ENCODE assay signal across 29 cellular contexts in the genomic region with DNA sequence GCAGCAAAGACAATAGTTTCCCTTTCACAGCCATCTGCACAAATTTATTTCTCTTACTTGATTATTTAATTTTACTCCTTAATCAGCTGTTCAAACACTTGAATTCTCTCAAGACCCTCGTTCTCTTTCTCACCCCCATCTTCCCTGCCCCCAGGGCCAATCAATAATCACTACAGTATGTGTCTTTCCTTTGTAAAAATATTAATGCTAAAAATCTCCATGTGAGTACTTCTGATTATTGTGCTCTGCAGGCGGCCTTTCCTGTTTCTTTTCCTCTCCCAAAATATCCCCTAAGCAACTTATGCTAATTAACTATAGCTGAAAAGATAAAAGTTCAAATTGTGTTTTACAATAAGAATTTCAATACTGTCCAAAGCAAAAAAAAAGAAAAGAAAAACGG.
DNase-seq lines count a peak whose midpoint lies in the region; ATAC-seq and TF ChIP-seq lines count a peak whose summit lies in the region.
"Had no signal": no experiment of that assay in that cellular context is flagged by ENCODE, and none has a peak within 500 bp of the region (broad histone marks: within the 10 kb centered on the region; RNA-seq: fewer than 3 reads in every experiment).

No MANE protein-coding gene starts in this region.

- H3K9me3 Mint-ChIP-seq in GM23338, result peaks cover 6% of the 10 kb centered on the region; the same call in 2 of the 3 replicates

- H2AK5ac ChIP-seq in neuronal stem cell (ENCODE audit: low read depth, low read length), result no peak overlapping the region

- H3K9me2 ChIP-seq in GM23338 (ENCODE audit: insufficient read depth), result no peaks in the 10 kb centered on the region

- peak overlapping the region; percentile 10; the same call in 1 of the 2 replicates for H3K27ac Mint-ChIP-seq in GM23338
- H3K27ac Mint-ChIP-seq: activated naive CD4-positive, alpha-beta T cell treated with anti-CD3 and anti-CD28 coated beads, Interleukin-2, amount 50 U/mL, for 72 hours; stimulated activated naive CD8-positive, alpha-beta T cell treated with anti-CD3 and anti-CD28 coated beads, Interleukin-15, amount 100 ng/mL, for 72 hours had no signal

- no peak overlapping the region for H2BK5ac ChIP-seq in neuronal stem cell (ENCODE audit: low read length)

- H3K9ac ChIP-seq in SK-N-MC (ENCODE audit: insufficient read length), result no peak overlapping the region
- H3K9ac ChIP-seq in smooth muscle cell (ENCODE audit: low read depth), result no peak overlapping the region
- no peak overlapping the region for H3K9ac ChIP-seq in neuronal stem cell (ENCODE audit: low read depth, low read length, poor library complexity)

- 0 out of 2 replicates have a peak overlapping the region, but pooled peaks have one; percentile 20 for H3K4me3 ChIP-seq in GM23338
- H3K4me3 ChIP-seq in SK-N-MC, result peak overlapping the region; percentile 3
- no peak overlapping the region for H3K4me3 ChIP-seq in smooth muscle cell
- H3K4me3 ChIP-seq in neuronal stem cell (ENCODE audit: low read length in 2 of 2), result no peak overlapping the region
- H3K4me3 ChIP-seq: esophagus squamous epithelium, prostate gland, thoracic aorta, uterus had no signal

- no peak for ATAC-seq in GM23338
- ATAC-seq in HG03280 (IDR thresholded peaks at IDR 0.05; ENCODE audit: unreplicated experiment), result no peak
- ATAC-seq: activated naive CD4-positive, alpha-beta T cell treated with anti-CD3 and anti-CD28 coated beads, Interleukin-2, amount 50 U/mL, for 72 hours; stimulated activated naive CD8-positive, alpha-beta T cell treated with anti-CD3 and anti-CD28 coated beads, Interleukin-15, amount 100 ng/mL, for 72 hours had no signal

- TF ChIP-seq CTCF in GM23338 (conservative IDR thresholded peaks at IDR 0.05; ENCODE audit: low read depth in 2 of 2), result no peak
- TF ChIP-seq CTCF in smooth muscle cell (IDR thresholded peaks at IDR 0.05; ENCODE audit: borderline replicate concordance, insufficient read depth, poor library complexity, severe bottlenecking), result no peak

- no peak overlapping the region for H3K27ac ChIP-seq in GM23338 (ENCODE audit: low read depth)
- no peak overlapping the region for H3K27ac ChIP-seq in SK-N-MC
- no peak overlapping the region for H3K27ac ChIP-seq in smooth muscle cell (ENCODE audit: low read depth)
- no peak overlapping the region for H3K27ac ChIP-seq in neuronal stem cell (replicated peaks; ENCODE audit: low read length)
- H3K27ac ChIP-seq: brain microvascular endothelial cell, dorsolateral prefrontal cortex, esophagus squamous epithelium, prostate gland, thoracic aorta, uterus had no signal

- H3K36me3 Mint-ChIP-seq in GM23338 (ENCODE audit: low read depth), result peaks cover 12% of the 10 kb centered on the region

- no peaks in the 10 kb centered on the region for H3K79me2 ChIP-seq in GM23338 (replicated peaks; ENCODE audit: insufficient read depth)
- H3K79me2 ChIP-seq in smooth muscle cell (ENCODE audit: low read depth), result no peaks in the 10 kb centered on the region

- no peaks in the 10 kb centered on the region for H3K27me3 ChIP-seq in GM23338 (ENCODE audit: insufficient read depth)
- H3K27me3 ChIP-seq in smooth muscle cell (ENCODE audit: low read depth), result no peaks in the 10 kb centered on the region
- no peaks in the 10 kb centered on the region for H3K27me3 ChIP-seq in neuronal stem cell (ENCODE audit: control insufficient read depth in 3 of 3, insufficient read depth in 3 of 3, low read depth in 1 of 3, low read length in 3 of 3)
- H3K27me3 ChIP-seq: brain microvascular endothelial cell, dorsolateral prefrontal cortex, esophagus squamous epithelium, uterus had no signal

- H2BK15ac ChIP-seq in neuronal stem cell (ENCODE audit: low read length), result no peak overlapping the region

- H2BK120ac ChIP-seq in neuronal stem cell (ENCODE audit: low read depth, low read length), result no peak overlapping the region

- H3K4ac ChIP-seq in neuronal stem cell (ENCODE audit: low read length), result no peak overlapping the region

- no peak overlapping the region for H4K8ac ChIP-seq in neuronal stem cell (ENCODE audit: low read depth, low read length)

- no peaks in the 10 kb centered on the region for H3K9me3 ChIP-seq in SK-N-MC (ENCODE audit: low read depth, low read length)
- no peaks in the 10 kb centered on the region for H3K9me3 ChIP-seq in smooth muscle cell (replicated peaks; ENCODE audit: low read depth)
- H3K9me3 ChIP-seq in neuronal stem cell (replicated peaks in 1 of 2; ENCODE audit: control insufficient read depth in 2 of 2, insufficient read depth in 1 of 2, low read depth in 1 of 2, low read length in 2 of 2), result no peaks in the 10 kb centered on the region
- H3K9me3 ChIP-seq: esophagus squamous epithelium, prostate gland, thoracic aorta, uterus had no signal

- H2AFZ ChIP-seq in GM23338 (no peak overlapping the region), smooth muscle cell (ENCODE audit: low read depth) (peak overlapping the region; percentile 19), neuronal stem cell (ENCODE audit: low read length) (no peak overlapping the region)

- H3K18ac ChIP-seq in neuronal stem cell (ENCODE audit: low read length), result no peak overlapping the region

- H3K4me2 ChIP-seq in GM23338 (peak overlapping the region; percentile 66), smooth muscle cell (no peak overlapping the region), neuronal stem cell (ENCODE audit: insufficient read depth, low read length, poor library complexity, severe bottlenecking) (no peak overlapping the region)

- no peak overlapping the region for H3K23ac ChIP-seq in neuronal stem cell (ENCODE audit: low read depth, low read length, poor library complexity)

- H2BK12ac ChIP-seq in neuronal stem cell (ENCODE audit: low read length), result no peak overlapping the region

- peaks cover 3% of the 10 kb centered on the region for H3K27me3 Mint-ChIP-seq in GM23338 (ENCODE audit: insufficient read depth, low read depth, poor library complexity)
- H3K27me3 Mint-ChIP-seq: stimulated activated naive CD8-positive, alpha-beta T cell treated with anti-CD3 and anti-CD28 coated beads, Interleukin-15, amount 100 ng/mL, for 72 hours had no signal

- H3K14ac ChIP-seq in neuronal stem cell (ENCODE audit: low read length), result no peak overlapping the region

- WGBS in smooth muscle cell (ENCODE audit: low lambda C conversion rate), result 73% methylated on average over 3 of the region's 3 CpGs
- WGBS in neuronal stem cell (ENCODE audit: extremely low coverage in 2 of 2, insufficient read length in 2 of 2, insufficient replicate concordance in 1 of 2), 2 donors, result no CpG with 5 or more reads among the region's 3 CpGs

- H3K4me1 Mint-ChIP-seq in GM23338, result peaks cover 18% of the 10 kb centered on the region
- H3K4me1 Mint-ChIP-seq: stimulated activated naive CD8-positive, alpha-beta T cell treated with anti-CD3 and anti-CD28 coated beads, Interleukin-15, amount 100 ng/mL, for 72 hours had no signal

- no peak for DNase-seq in GM23338 (ENCODE audit: low spot score)
- DNase-seq in NCI-H146 treated with DMSO at 0.1 percent for 48 hours (lab: John Stamatoyannopoulos, UW; ENCODE audit: unreplicated experiment), result peak; percentile 94
- peak; percentile 91 for DNase-seq in SK-N-MC (ENCODE audit: low read depth, low spot score)
- no peak for DNase-seq in smooth muscle cell (lab: John Stamatoyannopoulos, UW; ENCODE audit: unreplicated experiment)
- DNase-seq in activated T-cell treated with anti-CD3 and anti-CD28 coated beads for 4 hours, result no peak
- no peak for DNase-seq in neuronal stem cell (ENCODE audit: low spot score)
- DNase-seq: activated CD4-positive, alpha-beta T cell treated with anti-CD3 and anti-CD28 coated beads for 48 hours; activated effector memory CD4-positive, alpha-beta T cell treated with Interleukin-2 at 50 U/mL for 16 hours; amygdala; brain microvascular endothelial cell; cerebellar nuclear complex; DMS79; dorsolateral prefrontal cortex; esophagus squamous epithelium; foreskin melanocyte; GDM1; GOT3; NCI-H2171; NCI-H524 treated with DMSO at 0.1 percent for 48 hours; nucleus accumbens; stimulated activated CD4-positive, alpha-beta T cell treated with anti-CD3 and anti-CD28 coated beads, Interleukin-12 subunit alpha, Interleukin-12 subunit beta, amount 100 ng/mL, for 4 hours; stimulated activated CD4-positive, alpha-beta T cell treated with anti-CD3 and anti-CD28 coated beads, Interleukin-2, amount 100 ng/mL, for 48 hours; stimulated activated naive CD8-positive, alpha-beta T cell treated with anti-CD3 and anti-CD28 coated beads, Interleukin-15, amount 100 ng/mL, for 72 hours; SW 1271; uterus had no signal

- H3K79me1 ChIP-seq in neuronal stem cell (ENCODE audit: low read depth, low read length), result no peaks in the 10 kb centered on the region

- H4K91ac ChIP-seq in neuronal stem cell (ENCODE audit: low read depth, low read length, poor library complexity), result no peak overlapping the region

- H3F3A ChIP-seq in GM23338 (replicated peaks; ENCODE audit: low read depth), result no peaks in the 10 kb centered on the region
- H3F3A ChIP-seq in smooth muscle cell (ENCODE audit: low read depth), result no peaks in the 10 kb centered on the region

- H3K4me3 Mint-ChIP-seq in GM23338, result peak overlapping the region; percentile 3; the same call in 1 of the 3 replicates
- H3K4me3 Mint-ChIP-seq: stimulated activated naive CD8-positive, alpha-beta T cell treated with anti-CD3 and anti-CD28 coated beads, Interleukin-15, amount 100 ng/mL, for 72 hours had no signal

- no peaks in the 10 kb centered on the region for H4K20me1 ChIP-seq in GM23338 (replicated peaks; ENCODE audit: insufficient read depth)
- H4K20me1 ChIP-seq in smooth muscle cell (ENCODE audit: low read depth), result no peaks in the 10 kb centered on the region

- H3K36me3 ChIP-seq in GM23338 (ENCODE audit: insufficient read depth), result no peaks in the 10 kb centered on the region
- H3K36me3 ChIP-seq in SK-N-MC (ENCODE audit: insufficient read depth, low read length), result no peaks in the 10 kb centered on the region
- no peaks in the 10 kb centered on the region for H3K36me3 ChIP-seq in smooth muscle cell (ENCODE audit: low read depth)
- H3K36me3 ChIP-seq in neuronal stem cell (replicated peaks in 1 of 2; ENCODE audit: control insufficient read depth in 2 of 2, insufficient read depth in 2 of 2, low read length in 2 of 2), result no peaks in the 10 kb centered on the region
- H3K36me3 ChIP-seq: brain microvascular endothelial cell, esophagus squamous epithelium, prostate gland, thoracic aorta, uterus had no signal

- H3K4me1 ChIP-seq in GM23338 (ENCODE audit: insufficient read depth), result peaks cover 33% of the 10 kb centered on the region
- H3K4me1 ChIP-seq in smooth muscle cell (ENCODE audit: low read depth), result no peaks in the 10 kb centered on the region
- H3K4me1 ChIP-seq in neuronal stem cell (ENCODE audit: control insufficient read depth in 2 of 2, insufficient read depth in 1 of 2, low read depth in 1 of 2, low read length in 2 of 2), result peaks cover 0 to 2% of the 10 kb centered on the region in 2 donors
- H3K4me1 ChIP-seq: esophagus squamous epithelium, prostate gland, uterus had no signal

TF ChIP-seq in GM23338, 12 proteins besides CTCF, POLR2A, EP300 and RAD21 (continues in another document):
- no peak for TF ChIP-seq EZH2 (IDR thresholded peaks at IDR 0.05; ENCODE audit: low read depth, unreplicated experiment)

Comparison
In these comparisons a context has a peak if more than half of its experiments do, and no peak if none do; other contexts are left out.
1. DNase-seq: peak in NCI-H146 treated with DMSO at 0.1 percent for 48 hours (single experiment) and SK-N-MC (single experiment); none in GM23338 (single experiment), smooth muscle cell (single experiment), activated T-cell treated with anti-CD3 and anti-CD28 coated beads for 4 hours (single experiment) and neuronal stem cell (single experiment).
2. H3K4me3 ChIP-seq: peak in GM23338 (single experiment) and SK-N-MC (single experiment); none in smooth muscle cell (single experiment) and neuronal stem cell (0 of 2).